ENCODE assay signal across 37 cellular contexts in genomic region chr2:283996-284794, GRCh38. TPM values are rescaled to one million over a fixed set of nuclear protein-coding genes. Genes with fewer than 3 reads are reported as not detected.
DNase-seq lines count a peak whose midpoint lies in the region; ATAC-seq, FAIRE-seq and TF ChIP-seq lines count a peak whose summit lies in the region.
"Had no signal": no experiment of that assay in that cellular context is flagged by ENCODE, and none has a peak within 500 bp of the region (broad histone marks: within the 10 kb centered on the region; RNA-seq: fewer than 3 reads in every experiment).

No MANE protein-coding gene starts in this region.

- DNase-seq in EL (peak; percentile 32), HTR-8/SVneo (ENCODE audit: insufficient read length, low spot score) (no peak), body of pancreas (no peak), kidney tubule cell (ENCODE audit: low spot score) (peak; percentile 79), DMS79 (lab: John Stamatoyannopoulos, UW) (no peak), mesenteric fat pad (ENCODE audit: low spot score) (no peak)
- DNase-seq in activated CD4-positive, alpha-beta memory T cell treated with anti-CD3 and anti-CD28 coated beads for 36 hours = no peak
- DNase-seq: activated CD4-positive, alpha-beta T cell treated with anti-CD3 and anti-CD28 coated beads for 48 hours; activated CD8-positive, alpha-beta memory T cell treated with anti-CD3 and anti-CD28 coated beads for 24 hours; amygdala; Caco-2; DND-41; hypothalamus; MV-4-11; naive thymus-derived CD8-positive, alpha-beta T cell; NCI-H1436 treated with DMSO at 0.1 percent for 48 hours; NCI-H2081 treated with DMSO at 0.1 percent for 48 hours; NCI-H2227 treated with DMSO at 0.1 percent for 48 hours; pancreas; SHP77 treated with DMSO at 0.1 percent for 48 hours; small intestine; stimulated activated naive CD4-positive, alpha-beta T cell; upper lobe of right lung; WERI-Rb-1 had no signal

- no peak for TF ChIP-seq POLR2A in body of pancreas (IDR thresholded peaks at IDR 0.05)

- no peaks in the 10 kb centered on the region for H3K9me3 ChIP-seq in body of pancreas
- H3K9me3 ChIP-seq: Caco-2, gastroesophageal sphincter, pancreas, suprapubic skin, upper lobe of right lung had no signal

- H3K36me3 ChIP-seq in body of pancreas (replicated peaks in 1 of 2; ENCODE audit: insufficient read depth in 1 of 2, low read depth in 2 of 2) = peaks cover 0 to 2% of the 10 kb centered on the region in 2 donors

- no peaks in the 10 kb centered on the region for H3K4me1 Mint-ChIP-seq in activated CD4-positive, alpha-beta memory T cell treated with anti-CD3 and anti-CD28 coated beads for 36 hours (ENCODE audit: low read depth)
- H3K4me1 Mint-ChIP-seq: CD14-positive monocyte had no signal

- H3K27ac Mint-ChIP-seq in activated CD4-positive, alpha-beta memory T cell treated with anti-CD3 and anti-CD28 coated beads for 36 hours = no peak overlapping the region
- H3K27ac Mint-ChIP-seq: activated naive CD4-positive, alpha-beta T cell treated with anti-CD3 and anti-CD28 coated beads, Interleukin-2, amount 50 U/mL, for 24 hours; CD14-positive monocyte had no signal

- H3K9me3 Mint-ChIP-seq in activated CD4-positive, alpha-beta memory T cell treated with anti-CD3 and anti-CD28 coated beads for 36 hours = no peaks in the 10 kb centered on the region
- H3K9me3 Mint-ChIP-seq: activated naive CD4-positive, alpha-beta T cell treated with anti-CD3 and anti-CD28 coated beads, Interleukin-2, amount 50 U/mL, for 24 hours; naive thymus-derived CD8-positive, alpha-beta T cell had no signal

- no peak overlapping the region for H3K4me3 ChIP-seq in body of pancreas
- H3K4me3 ChIP-seq: cardiac muscle cell, gastroesophageal sphincter, suprapubic skin, upper lobe of right lung had no signal

- 88 to 92% methylated on average over 4 of the region's 4 CpGs for WGBS in body of pancreas, 2 donors

- POLR2A ChIA-PET in activated CD4-positive, alpha-beta memory T cell treated with anti-CD3 and anti-CD28 coated beads for 36 hours (lab: Charles Lee) = interaction anchor here (0.9 kb wide), 1 partner anchor 35 kb away, joined by 5 read pairs; no protein-coding TSS in a partner anchor

- peaks cover 71% of the 10 kb centered on the region for H3K4me1 ChIP-seq in body of pancreas

- peaks cover 23% of the 10 kb centered on the region for H3K36me3 Mint-ChIP-seq in activated CD4-positive, alpha-beta memory T cell treated with anti-CD3 and anti-CD28 coated beads for 36 hours

- H3K27me3 Mint-ChIP-seq in activated CD4-positive, alpha-beta memory T cell treated with anti-CD3 and anti-CD28 coated beads for 36 hours = peaks cover 11% of the 10 kb centered on the region

- H3K27ac ChIP-seq in body of pancreas = peak overlapping the region in 3 of 4 donors; percentile 90 to 92 (median 91)
- H3K27ac ChIP-seq: cardiac muscle cell, gastroesophageal sphincter, HL-60, upper lobe of right lung, WERI-Rb-1 had no signal

- no peaks in the 10 kb centered on the region for H3K27me3 ChIP-seq in body of pancreas
- H3K27me3 ChIP-seq: pancreas had no signal

- TF ChIP-seq CTCF in body of pancreas (IDR thresholded peaks at IDR 0.05) = no peak

- no peak overlapping the region for H3K4me3 Mint-ChIP-seq in activated CD4-positive, alpha-beta memory T cell treated with anti-CD3 and anti-CD28 coated beads for 36 hours
- H3K4me3 Mint-ChIP-seq: activated naive CD4-positive, alpha-beta T cell treated with anti-CD3 and anti-CD28 coated beads, Interleukin-2, amount 50 U/mL, for 24 hours; naive thymus-derived CD8-positive, alpha-beta T cell had no signal

- ATAC-seq in body of pancreas (no peak), HG02759 (IDR thresholded peaks at IDR 0.05; ENCODE audit: unreplicated experiment) (no peak)
- ATAC-seq: gastroesophageal sphincter; naive thymus-derived CD8-positive, alpha-beta T cell; pancreas; upper lobe of right lung had no signal

- intact Hi-C loops in body of pancreas (cut with DNase I) = no loop called here
- intact Hi-C loops in activated CD4-positive, alpha-beta memory T cell treated with anti-CD3 and anti-CD28 coated beads for 36 hours (cut with micrococcal nuclease) = no loop called here

- FAIRE-seq in HTR-8/SVneo (lab: Jason Lieb, UNC) = peak; percentile 9
- FAIRE-seq: colon, keratinocyte, pancreas, RCC 7860, small intestine had no signal

- CTCF ChIA-PET in activated CD4-positive, alpha-beta memory T cell treated with anti-CD3 and anti-CD28 coated beads for 36 hours (lab: Charles Lee) = interaction anchor here (1.0 kb wide), 1 partner anchor 37 kb away, joined by 6 read pairs; no protein-coding TSS in a partner anchor

RNA-seq across cellular contexts. Expression of gene ALKAL2, which starts 3.7 kb away (rescaled TPM):
- total RNA-seq in body of pancreas (100 to 1,000 TPM in 1 of 2 donors, 10 to 100 TPM in 1; 56.6 to 104 TPM), mesenteric fat pad (5.7 TPM)
- not detected for total RNA-seq in activated CD4-positive, alpha-beta memory T cell treated with anti-CD3 and anti-CD28 coated beads for 36 hours
- total RNA-seq: Caco-2; H4; LHCN-M2; mononuclear cell; naive thymus-derived CD8-positive, alpha-beta T cell had no signal

RNA-seq across cellular contexts. Expression of gene ACP1, which starts 19.4 kb away (rescaled TPM):
- total RNA-seq in body of pancreas (10 to 100 TPM; 62.0 to 74.2 TPM), mesenteric fat pad (51.3 TPM)
- total RNA-seq in activated CD4-positive, alpha-beta memory T cell treated with anti-CD3 and anti-CD28 coated beads for 36 hours = 100 to 1,000 TPM; 121 to 127 TPM

RNA-seq across cellular contexts. Expression of gene SH3YL1, which starts 20.4 kb away (rescaled TPM):
- total RNA-seq in body of pancreas (100 to 1,000 TPM; 159 to 162 TPM), mesenteric fat pad (16.7 TPM)
- 10 to 100 TPM; 21.6 to 23.5 TPM for total RNA-seq in activated CD4-positive, alpha-beta memory T cell treated with anti-CD3 and anti-CD28 coated beads for 36 hours

Comparison
In these comparisons a context has a peak if more than half of its experiments do, and no peak if none do; other contexts are left out.
1. DNase-seq: peak in EL (single experiment) and kidney tubule cell (single experiment); none in HTR-8/SVneo (single experiment), body of pancreas (0 of 4), activated CD4-positive, alpha-beta memory T cell treated with anti-CD3 and anti-CD28 coated beads for 36 hours (single experiment), DMS79 (single experiment) and mesenteric fat pad (single experiment).